25 cellular contexts compared by ENCODE assay signal in genomic region chr2:215499330-215499729, GRCh38.
DNase-seq lines count a peak whose midpoint lies in the region; ATAC-seq and TF ChIP-seq lines count a peak whose summit lies in the region.
"Had no signal": no experiment of that assay in that cellular context is flagged by ENCODE, and none has a peak within 500 bp of the region (broad histone marks: within the 10 kb centered on the region; RNA-seq: fewer than 3 reads in every experiment).

No MANE protein-coding gene starts in this region.

- ATAC-seq in GM19351 (IDR thresholded peaks at IDR 0.05; ENCODE audit: unreplicated experiment) (no peak), upper lobe of right lung (no peak)
- ATAC-seq: Right ventricle myocardium inferior; stimulated activated effector memory CD8-positive, alpha-beta T cell treated with anti-CD3 and anti-CD28 coated beads, Interleukin-12 subunit alpha, Interleukin-12 subunit beta, amount 100 ng/mL, for 72 hours; WTC11 had no signal

- intact Hi-C loops in upper lobe of right lung (cut with DNase I), result no loop called here

- H4K8ac ChIP-seq in mesenchymal stem cell (ENCODE audit: low read length), result no peak overlapping the region

- no peak overlapping the region for H2AFZ ChIP-seq in mesenchymal stem cell (ENCODE audit: low read depth, low read length)
- H2AFZ ChIP-seq: neural progenitor cell had no signal

- H3K9ac ChIP-seq in mesenchymal stem cell (ENCODE audit: low read length), result peak overlapping the region; percentile 36
- H3K9ac ChIP-seq: neural progenitor cell had no signal

- H2BK120ac ChIP-seq in mesenchymal stem cell (ENCODE audit: low read depth, low read length), result no peak overlapping the region

- H3K27me3 ChIP-seq in mesenchymal stem cell (ENCODE audit: control insufficient read depth in 1 of 2, insufficient read depth in 1 of 2, low read length in 2 of 2) (no peaks in the 10 kb centered on the region), upper lobe of right lung (no peaks in the 10 kb centered on the region)
- H3K27me3 ChIP-seq: neural progenitor cell, spleen had no signal

- no peak overlapping the region for H2BK5ac ChIP-seq in mesenchymal stem cell (ENCODE audit: low read depth, low read length, poor library complexity, severe bottlenecking)

- WGBS in mesenchymal stem cell, result 61% methylated on average over 2 of the region's 2 CpGs

- no peaks in the 10 kb centered on the region for H3K79me1 ChIP-seq in mesenchymal stem cell (replicated peaks; ENCODE audit: low read length, poor library complexity, severe bottlenecking)

- no peak overlapping the region for H2BK15ac ChIP-seq in mesenchymal stem cell (ENCODE audit: low read depth, poor library complexity, severe bottlenecking)

- no peak overlapping the region for H2BK12ac ChIP-seq in mesenchymal stem cell (ENCODE audit: low read length in 2 of 2)

- no peak overlapping the region for H3K4ac ChIP-seq in mesenchymal stem cell (ENCODE audit: low read depth in 1 of 2, low read length in 2 of 2)

- H3K27ac Mint-ChIP-seq in HFFc6 (no peak overlapping the region; the same call in 1 of the 2 replicates), chondrocyte (ENCODE audit: unreplicated experiment) (peak overlapping the region; percentile 71)
- H3K27ac Mint-ChIP-seq: activated naive CD4-positive, alpha-beta T cell treated with anti-CD3 and anti-CD28 coated beads, Interleukin-2, amount 10 ng/mL, durations not matched to agents 7 days and 5 days; activated T-helper 1 cell treated with anti-CD3 and anti-CD28 coated beads, Interleukin-12 subunit alpha, Interleukin-12 subunit beta, Interleukin-2, Interleukin-4 antibody, amounts not matched to agents 30 ng/mL and 10 ng/mL and 1 ng/mL, durations not matched to agents 14 hours and 24 hours and 36 hours; CD14-positive monocyte; neural progenitor cell; stimulated activated effector memory CD8-positive, alpha-beta T cell treated with anti-CD3 and anti-CD28 coated beads, Interleukin-12 subunit alpha, Interleukin-12 subunit beta, amount 100 ng/mL, for 72 hours; WTC11 had no signal

- H3K27me3 Mint-ChIP-seq in HFFc6 (ENCODE audit: insufficient read depth) (no peaks in the 10 kb centered on the region; the same call in 1 of the 2 replicates), chondrocyte (ENCODE audit: low read depth) (no peaks in the 10 kb centered on the region)
- H3K27me3 Mint-ChIP-seq: activated naive CD4-positive, alpha-beta T cell treated with anti-CD3 and anti-CD28 coated beads, Interleukin-2, amount 10 ng/mL, durations not matched to agents 7 days and 5 days had no signal

- H3K18ac ChIP-seq in mesenchymal stem cell (ENCODE audit: low read depth in 1 of 2, low read length in 2 of 2), result no peak overlapping the region

- H3K9me3 ChIP-seq in mesenchymal stem cell (ENCODE audit: control insufficient read depth, low read length) (no peaks in the 10 kb centered on the region), upper lobe of right lung (no peaks in the 10 kb centered on the region)
- H3K9me3 ChIP-seq: spleen had no signal

- H3K27ac ChIP-seq in mesenchymal stem cell (ENCODE audit: low read length, poor library complexity, severe bottlenecking), result no peak overlapping the region
- no peak overlapping the region for H3K27ac ChIP-seq in upper lobe of right lung
- H3K27ac ChIP-seq: neural progenitor cell, spleen had no signal

- H3K36me3 ChIP-seq in mesenchymal stem cell (ENCODE audit: control insufficient read depth in 1 of 2, insufficient read depth in 2 of 2, low read depth in 1 of 2, low read length in 2 of 2) (no peaks in the 10 kb centered on the region), upper lobe of right lung (no peaks in the 10 kb centered on the region)
- H3K36me3 ChIP-seq: neural progenitor cell, spleen had no signal

- H3K9me3 Mint-ChIP-seq in HFFc6 (no peaks in the 10 kb centered on the region), chondrocyte (ENCODE audit: low read depth) (peaks cover 2% of the 10 kb centered on the region)
- H3K9me3 Mint-ChIP-seq: activated naive CD4-positive, alpha-beta T cell treated with anti-CD3 and anti-CD28 coated beads, Interleukin-2, amount 10 ng/mL, durations not matched to agents 7 days and 5 days; activated T-helper 1 cell treated with anti-CD3 and anti-CD28 coated beads, Interleukin-12 subunit alpha, Interleukin-12 subunit beta, Interleukin-2, Interleukin-4 antibody, amounts not matched to agents 30 ng/mL and 10 ng/mL and 1 ng/mL, durations not matched to agents 14 hours and 24 hours and 36 hours; stimulated activated effector memory CD8-positive, alpha-beta T cell treated with anti-CD3 and anti-CD28 coated beads, Interleukin-12 subunit alpha, Interleukin-12 subunit beta, amount 100 ng/mL, for 72 hours had no signal

- H3K4me1 Mint-ChIP-seq in HFFc6 (ENCODE audit: low read depth) (peaks cover 41% of the 10 kb centered on the region), chondrocyte (ENCODE audit: low read depth) (peaks cover 52% of the 10 kb centered on the region)
- H3K4me1 Mint-ChIP-seq: activated naive CD4-positive, alpha-beta T cell treated with anti-CD3 and anti-CD28 coated beads, Interleukin-2, amount 10 ng/mL, durations not matched to agents 7 days and 5 days; stimulated activated effector memory CD8-positive, alpha-beta T cell treated with anti-CD3 and anti-CD28 coated beads, Interleukin-12 subunit alpha, Interleukin-12 subunit beta, amount 100 ng/mL, for 72 hours had no signal

- H2AK5ac ChIP-seq in mesenchymal stem cell (ENCODE audit: low read length, severe bottlenecking), result no peak overlapping the region

- peak; percentile 18 for DNase-seq in AG08395 (ENCODE audit: low spot score)
- DNase-seq in HFFc6, result peak; percentile 22
- DNase-seq in chondrocyte (ENCODE audit: low spot score), result no peak
- DNase-seq in mesenchymal stem cell, result no peak
- no peak for DNase-seq in NCI-H146 (lab: John Stamatoyannopoulos, UW)
- no peak for DNase-seq in NCI-H2227 (lab: John Stamatoyannopoulos, UW; ENCODE audit: unreplicated experiment)
- DNase-seq in upper lobe of right lung, result no peak
- DNase-seq: activated naive CD4-positive, alpha-beta T cell treated with anti-CD3 and anti-CD28 coated beads, Interleukin-2, amount 10 ng/mL, durations not matched to agents 7 days and 5 days; Calu3; DND-41; effector memory CD4-positive, alpha-beta T cell; H7; NCI-H2107; NCI-H446 treated with DMSO at 0.1 percent for 48 hours; spleen; stimulated activated CD4-positive, alpha-beta T cell treated with anti-CD3 and anti-CD28 coated beads, Interleukin-2, amount 100 ng/mL, for 48 hours; substantia nigra; T-helper 9 cell had no signal

- H3K36me3 Mint-ChIP-seq in HFFc6 (ENCODE audit: low read depth) (peaks cover 11% of the 10 kb centered on the region), chondrocyte (ENCODE audit: low read depth) (no peaks in the 10 kb centered on the region)
- H3K36me3 Mint-ChIP-seq: activated naive CD4-positive, alpha-beta T cell treated with anti-CD3 and anti-CD28 coated beads, Interleukin-2, amount 10 ng/mL, durations not matched to agents 7 days and 5 days; CD14-positive monocyte; neural progenitor cell; stimulated activated effector memory CD8-positive, alpha-beta T cell treated with anti-CD3 and anti-CD28 coated beads, Interleukin-12 subunit alpha, Interleukin-12 subunit beta, amount 100 ng/mL, for 72 hours had no signal

- no peak overlapping the region for H3K4me2 ChIP-seq in mesenchymal stem cell (ENCODE audit: low read length, poor library complexity, severe bottlenecking)
- H3K4me2 ChIP-seq: neural progenitor cell had no signal

- H3K14ac ChIP-seq in mesenchymal stem cell (ENCODE audit: low read length in 2 of 2), result no peak overlapping the region

- H3K4me3 ChIP-seq in mesenchymal stem cell (ENCODE audit: insufficient read depth in 1 of 2, low read depth in 1 of 2, low read length in 2 of 2), result no peak overlapping the region
- H3K4me3 ChIP-seq in upper lobe of right lung, result no peak overlapping the region
- H3K4me3 ChIP-seq: neural progenitor cell, spleen had no signal

- H3K4me1 ChIP-seq in mesenchymal stem cell (ENCODE audit: control insufficient read depth, insufficient read depth, low read depth, low read length), result peaks cover 2% of the 10 kb centered on the region
- no peaks in the 10 kb centered on the region for H3K4me1 ChIP-seq in upper lobe of right lung
- H3K4me1 ChIP-seq: neural progenitor cell, spleen had no signal

- H4K91ac ChIP-seq in mesenchymal stem cell (ENCODE audit: low read length), result no peak overlapping the region

- H3K4me3 Mint-ChIP-seq in HFFc6, result no peak overlapping the region
- no peak overlapping the region for H3K4me3 Mint-ChIP-seq in chondrocyte (ENCODE audit: unreplicated experiment)
- H3K4me3 Mint-ChIP-seq: activated naive CD4-positive, alpha-beta T cell treated with anti-CD3 and anti-CD28 coated beads, Interleukin-2, amount 10 ng/mL, durations not matched to agents 7 days and 5 days; activated T-helper 1 cell treated with anti-CD3 and anti-CD28 coated beads, Interleukin-12 subunit alpha, Interleukin-12 subunit beta, Interleukin-2, Interleukin-4 antibody, amounts not matched to agents 30 ng/mL and 10 ng/mL and 1 ng/mL, durations not matched to agents 14 hours and 24 hours and 36 hours; CD14-positive monocyte; neural progenitor cell; stimulated activated effector memory CD8-positive, alpha-beta T cell treated with anti-CD3 and anti-CD28 coated beads, Interleukin-12 subunit alpha, Interleukin-12 subunit beta, amount 100 ng/mL, for 72 hours; WTC11 had no signal

- H3K23ac ChIP-seq in mesenchymal stem cell (ENCODE audit: low read length in 2 of 2), result no peak overlapping the region

- TF ChIP-seq CTCF in HFFc6 (IDR thresholded peaks at IDR 0.05) (no peak), chondrocyte (IDR thresholded peaks at IDR 0.05) (no peak), upper lobe of right lung (IDR thresholded peaks at IDR 0.05) (no peak)

Comparison
In these comparisons a context has a peak if more than half of its experiments do, and no peak if none do; other contexts are left out.
1. DNase-seq: peak in AG08395 (single experiment) and HFFc6 (single experiment); none in chondrocyte (single experiment), mesenchymal stem cell (single experiment), NCI-H146 (single experiment), NCI-H2227 (single experiment) and upper lobe of right lung (single experiment).